In the genomic region with DNA sequence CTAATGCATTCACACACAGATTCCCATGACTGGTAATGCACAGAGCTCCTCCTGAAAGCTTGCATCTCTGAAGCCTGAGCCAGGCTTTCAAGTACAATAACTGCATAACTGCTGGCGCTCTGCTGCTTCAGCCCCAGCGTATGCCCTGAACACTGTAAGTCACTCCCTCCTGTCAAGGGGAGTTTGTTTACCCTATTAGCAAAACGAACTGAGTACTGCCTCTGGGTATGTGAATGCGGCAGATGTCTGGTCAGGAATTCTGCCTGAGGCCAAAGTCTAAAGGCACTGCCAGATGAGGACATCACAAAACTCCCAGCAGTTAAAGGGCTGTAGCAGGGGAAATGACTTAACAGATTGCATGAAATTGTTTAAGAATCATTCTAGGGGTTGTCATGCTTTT, we compare ENCODE assay signal across 9 cellular contexts.
DNase-seq lines count a peak whose midpoint lies in the region; ATAC-seq and TF ChIP-seq lines count a peak whose summit lies in the region.
"Had no signal": no experiment of that assay in that cellular context is flagged by ENCODE, and none has a peak within 500 bp of the region (broad histone marks: within the 10 kb centered on the region; RNA-seq: fewer than 3 reads in every experiment).

No MANE protein-coding gene starts in this region.

- CTCF ChIA-PET in naive thymus-derived CD4-positive, alpha-beta T cell (lab: Charles Lee), result interaction anchor here (1.0 kb wide), 1 partner anchor 13 kb away, joined by 3 read pairs; no protein-coding TSS in a partner anchor

- no peaks in the 10 kb centered on the region for H3K9me3 ChIP-seq in naive thymus-derived CD4-positive, alpha-beta T cell (ENCODE audit: control insufficient read depth in 2 of 3, low read length in 3 of 3)

- H3K36me3 ChIP-seq in naive thymus-derived CD4-positive, alpha-beta T cell (ENCODE audit: control insufficient read depth in 2 of 3, insufficient read depth in 3 of 3, low read length in 3 of 3), result no peaks in the 10 kb centered on the region

- no peaks in the 10 kb centered on the region for H3K4me1 Mint-ChIP-seq in naive thymus-derived CD4-positive, alpha-beta T cell
- peaks cover 19% of the 10 kb centered on the region for H3K4me1 Mint-ChIP-seq in stimulated activated naive CD8-positive, alpha-beta T cell treated with anti-CD3 and anti-CD28 coated beads, Interleukin-15, amount 100 ng/mL, for 72 hours

- H3K27me3 Mint-ChIP-seq in naive thymus-derived CD4-positive, alpha-beta T cell, result peaks cover 0 to 14% (median 4%) of the 10 kb centered on the region in 5 donors
- H3K27me3 Mint-ChIP-seq in stimulated activated naive CD8-positive, alpha-beta T cell treated with anti-CD3 and anti-CD28 coated beads, Interleukin-15, amount 100 ng/mL, for 72 hours, result no peaks in the 10 kb centered on the region
- H3K27me3 Mint-ChIP-seq: activated B cell treated with CpG ODN at 0.5 μM for 24 hours had no signal

- H3K4me3 ChIP-seq in epithelial cell of proximal tubule (ENCODE audit: low read depth, low read length), result no peak overlapping the region
- H3K4me3 ChIP-seq in naive thymus-derived CD4-positive, alpha-beta T cell (ENCODE audit: low read length), result no peak overlapping the region

- DNase-seq in HT1080 (ENCODE audit: low read depth) (peak; percentile 53), NCI-H526 treated with DMSO at 0.1 percent for 48 hours (lab: John Stamatoyannopoulos, UW) (peak; percentile 91), epithelial cell of proximal tubule (ENCODE audit: low read depth) (peak; percentile 85), stromal cell of bone marrow (ENCODE audit: low read depth) (peak; percentile 16), SKM-1 treated with dmso at 0.1 percent for 144 hours (lab: John Stamatoyannopoulos, UW; ENCODE audit: unreplicated experiment) (no peak)
- no peak for DNase-seq in naive thymus-derived CD4-positive, alpha-beta T cell
- DNase-seq in stimulated activated naive CD8-positive, alpha-beta T cell treated with anti-CD3 and anti-CD28 coated beads, Interleukin-15, amount 100 ng/mL, for 72 hours, result no peak
- DNase-seq: activated B cell treated with CpG ODN at 0.5 μM for 24 hours; stimulated activated naive B cell treated with anti-CD40 and anti-IgM and Interleukin-4, amounts not matched to agents 10 μg/mL and 1 μg/mL and 100 μg/mL, for 72 hours had no signal

- POLR2A ChIA-PET in naive thymus-derived CD4-positive, alpha-beta T cell (lab: Charles Lee), result no interaction called here

- intact Hi-C loops in naive thymus-derived CD4-positive, alpha-beta T cell (cut with micrococcal nuclease), result no loop called here

- no peak overlapping the region for H3K27ac Mint-ChIP-seq in naive thymus-derived CD4-positive, alpha-beta T cell
- H3K27ac Mint-ChIP-seq in stimulated activated naive CD8-positive, alpha-beta T cell treated with anti-CD3 and anti-CD28 coated beads, Interleukin-15, amount 100 ng/mL, for 72 hours, result no peak overlapping the region
- H3K27ac Mint-ChIP-seq: activated B cell treated with CpG ODN at 0.5 μM for 24 hours; stimulated activated naive B cell treated with anti-CD40 and anti-IgM and Interleukin-4, amounts not matched to agents 10 μg/mL and 1 μg/mL and 100 μg/mL, for 72 hours had no signal

- H3K27ac ChIP-seq in naive thymus-derived CD4-positive, alpha-beta T cell (ENCODE audit: low read depth, low read length), result no peak overlapping the region

- H3K36me3 Mint-ChIP-seq in naive thymus-derived CD4-positive, alpha-beta T cell, result peaks cover 0 to 5% (median 0%) of the 10 kb centered on the region in 5 donors
- H3K36me3 Mint-ChIP-seq: stimulated activated naive B cell treated with anti-CD40 and anti-IgM and Interleukin-4, amounts not matched to agents 10 μg/mL and 1 μg/mL and 100 μg/mL, for 72 hours had no signal

- peaks cover 0 to 2% (median 0%) of the 10 kb centered on the region in 11 donors for H3K9me3 Mint-ChIP-seq in naive thymus-derived CD4-positive, alpha-beta T cell
- no peaks in the 10 kb centered on the region for H3K9me3 Mint-ChIP-seq in stimulated activated naive CD8-positive, alpha-beta T cell treated with anti-CD3 and anti-CD28 coated beads, Interleukin-15, amount 100 ng/mL, for 72 hours
- H3K9me3 Mint-ChIP-seq: activated B cell treated with CpG ODN at 0.5 μM for 24 hours had no signal

- ATAC-seq in naive thymus-derived CD4-positive, alpha-beta T cell, result no peak
- ATAC-seq in stimulated activated naive CD8-positive, alpha-beta T cell treated with anti-CD3 and anti-CD28 coated beads, Interleukin-15, amount 100 ng/mL, for 72 hours, result no peak
- ATAC-seq: stimulated activated naive B cell treated with anti-CD40 and anti-IgM and Interleukin-4, amounts not matched to agents 10 μg/mL and 1 μg/mL and 100 μg/mL, for 72 hours had no signal

- no peaks in the 10 kb centered on the region for H3K27me3 ChIP-seq in naive thymus-derived CD4-positive, alpha-beta T cell (ENCODE audit: control insufficient read depth in 2 of 2, insufficient read depth in 2 of 2, low read length in 2 of 2)

- no peak for TF ChIP-seq CTCF in epithelial cell of proximal tubule (conservative IDR thresholded peaks at IDR 0.05; ENCODE audit: low read depth, low read length)

- no peaks in the 10 kb centered on the region for H3K4me1 ChIP-seq in naive thymus-derived CD4-positive, alpha-beta T cell (ENCODE audit: control insufficient read depth in 2 of 2, insufficient read depth in 2 of 2, low read length in 2 of 2)

- no peak overlapping the region for H3K4me3 Mint-ChIP-seq in naive thymus-derived CD4-positive, alpha-beta T cell
- H3K4me3 Mint-ChIP-seq in stimulated activated naive CD8-positive, alpha-beta T cell treated with anti-CD3 and anti-CD28 coated beads, Interleukin-15, amount 100 ng/mL, for 72 hours, result no peak overlapping the region
- H3K4me3 Mint-ChIP-seq: activated B cell treated with CpG ODN at 0.5 μM for 24 hours; stimulated activated naive B cell treated with anti-CD40 and anti-IgM and Interleukin-4, amounts not matched to agents 10 μg/mL and 1 μg/mL and 100 μg/mL, for 72 hours had no signal

Comparison
In these comparisons a context has a peak if more than half of its experiments do, and no peak if none do; other contexts are left out.
1. DNase-seq: peak in HT1080 (single experiment), NCI-H526 treated with DMSO at 0.1 percent for 48 hours (single experiment), epithelial cell of proximal tubule (single experiment) and stromal cell of bone marrow (single experiment); none in SKM-1 treated with dmso at 0.1 percent for 144 hours (single experiment), naive thymus-derived CD4-positive, alpha-beta T cell (0 of 9) and stimulated activated naive CD8-positive, alpha-beta T cell treated with anti-CD3 and anti-CD28 coated beads, Interleukin-15, amount 100 ng/mL, for 72 hours (0 of 2).